In the genomic region with DNA sequence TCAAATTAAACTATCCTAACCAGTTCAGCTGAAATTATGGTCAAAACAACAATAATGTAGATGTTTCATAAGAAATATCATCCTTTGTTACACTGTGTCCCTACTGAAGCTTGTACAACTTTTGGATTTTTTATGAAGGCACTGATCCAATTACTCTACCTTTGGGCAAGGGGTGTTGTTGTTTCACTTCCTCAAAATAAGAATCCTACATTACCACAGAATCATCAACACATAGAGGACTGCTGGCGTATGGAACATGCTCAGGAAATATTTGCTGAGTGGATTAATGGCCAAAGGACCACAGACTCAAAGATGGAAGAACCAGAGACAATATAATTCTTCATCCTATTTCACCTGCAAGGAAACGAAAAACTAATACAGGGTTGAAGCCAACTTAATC, we compare ENCODE assay signal across 23 cellular contexts.
DNase-seq lines count a peak whose midpoint lies in the region; ATAC-seq and TF ChIP-seq lines count a peak whose summit lies in the region.
"Had no signal": no experiment of that assay in that cellular context is flagged by ENCODE, and none has a peak within 500 bp of the region (broad histone marks: within the 10 kb centered on the region; RNA-seq: fewer than 3 reads in every experiment).

No MANE protein-coding gene starts in this region.

- H3K27ac Mint-ChIP-seq in chondrocyte (ENCODE audit: unreplicated experiment), result no peak overlapping the region
- H3K27ac Mint-ChIP-seq: CD8-positive, alpha-beta T cell; T-cell; T-helper 2 cell treated with Interferon-gamma antibody and Interleukin-4, amounts not matched to agents 5 μg/mL and 100 μg/mL, for 36 hours had no signal

- H3K4me3 Mint-ChIP-seq in chondrocyte (ENCODE audit: unreplicated experiment), result no peak overlapping the region
- H3K4me3 Mint-ChIP-seq: CD8-positive, alpha-beta T cell; T-cell; T-helper 2 cell treated with Interferon-gamma antibody and Interleukin-4, amounts not matched to agents 5 μg/mL and 100 μg/mL, for 36 hours had no signal

- TF ChIP-seq CTCF in chondrocyte (IDR thresholded peaks at IDR 0.05) (no peak), dorsolateral prefrontal cortex (IDR thresholded peaks at IDR 0.05 in 54 of 56, conservative IDR thresholded peaks at IDR 0.05 in 2 of 56; ENCODE audit: low read depth in 1 of 56, partially characterized antibody in 56 of 56) (no peak)

- ATAC-seq in HG03342 (IDR thresholded peaks at IDR 0.05; ENCODE audit: unreplicated experiment) (no peak), GM21447 (IDR thresholded peaks at IDR 0.05; ENCODE audit: unreplicated experiment) (no peak)
- ATAC-seq: CD8-positive, alpha-beta T cell; SK-N-SH treated with all-trans-retinoic acid at 6 μM for 48 hours; T-cell had no signal

- H3K4me2 ChIP-seq in Karpas-422 (ENCODE audit: low read depth, low read length, poor library complexity, severe bottlenecking), result no peak overlapping the region

- no peaks in the 10 kb centered on the region for H3K4me1 Mint-ChIP-seq in chondrocyte (ENCODE audit: low read depth)
- H3K4me1 Mint-ChIP-seq: T-cell had no signal

- no peaks in the 10 kb centered on the region for H3K9me3 ChIP-seq in Karpas-422 (ENCODE audit: low read length)
- H3K9me3 ChIP-seq: HAP-1, MG63 had no signal

- H2AFZ ChIP-seq in Karpas-422 (ENCODE audit: low read length), result no peak overlapping the region

- H3K9ac ChIP-seq in Karpas-422 (ENCODE audit: low read length), result no peak overlapping the region

- H3K4me1 ChIP-seq in Karpas-422 (ENCODE audit: low read length), result no peaks in the 10 kb centered on the region
- H3K4me1 ChIP-seq: HAP-1 had no signal

- H4K20me1 ChIP-seq in Karpas-422 (ENCODE audit: insufficient read depth, low read depth, low read length), result no peaks in the 10 kb centered on the region

- intact Hi-C loops in dorsolateral prefrontal cortex (cut with DNase I), result no loop called here

- DNase-seq in NOMO-1 treated with DMSO at 0.1 percent for 48 hours (lab: John Stamatoyannopoulos, UW; ENCODE audit: unreplicated experiment) (peak; percentile 1), NOMO-1 treated with dmso at 0.1 percent for 144 hours (lab: John Stamatoyannopoulos, UW; ENCODE audit: unreplicated experiment) (no peak), Karpas-422 (peak; percentile 46), RPMI8226 (peak; percentile 76), chondrocyte (ENCODE audit: low spot score) (no peak), dorsolateral prefrontal cortex (no peak)
- DNase-seq: 8988T; AML-193; C1 segment of cervical spinal cord; CD8-positive, alpha-beta T cell; DND-41; MG63; NCI-H1694; NCI-H2081; NCI-H2171; NCI-H526 treated with DMSO at 0.1 percent for 48 hours; SIG-M5; T-cell had no signal

- no peak overlapping the region for H3K4me3 ChIP-seq in Karpas-422 (ENCODE audit: low read length)
- H3K4me3 ChIP-seq in dorsolateral prefrontal cortex, result no peak overlapping the region
- H3K4me3 ChIP-seq: HAP-1, MG63 had no signal

- H3K9me3 Mint-ChIP-seq in chondrocyte (ENCODE audit: low read depth), result peaks cover 8% of the 10 kb centered on the region

- H3K27me3 ChIP-seq in Karpas-422 (ENCODE audit: low read length) (no peaks in the 10 kb centered on the region), dorsolateral prefrontal cortex (no peaks in the 10 kb centered on the region)
- H3K27me3 ChIP-seq: MG63 had no signal

- H3K79me2 ChIP-seq in Karpas-422 (ENCODE audit: low read length), result no peaks in the 10 kb centered on the region

- peaks cover 3% of the 10 kb centered on the region for H3K27me3 Mint-ChIP-seq in chondrocyte (ENCODE audit: low read depth)
- H3K27me3 Mint-ChIP-seq: T-cell had no signal

- 0 out of 2 replicates have a peak, but pooled peaks cover 2% of the 10 kb centered on the region for H3K9me2 ChIP-seq in Karpas-422 (replicated peaks; ENCODE audit: insufficient read depth, low read length)

- H3K36me3 ChIP-seq in Karpas-422 (ENCODE audit: insufficient read depth, low read length), result no peaks in the 10 kb centered on the region
- H3K36me3 ChIP-seq: HAP-1, MG63 had no signal

- peaks cover 2% of the 10 kb centered on the region for H3K36me3 Mint-ChIP-seq in chondrocyte (ENCODE audit: low read depth)
- H3K36me3 Mint-ChIP-seq: CD8-positive, alpha-beta T cell; T-cell had no signal

- H3K27ac ChIP-seq in Karpas-422 (ENCODE audit: low read length) (no peak overlapping the region), dorsolateral prefrontal cortex (peak overlapping the region in 15 of 59 donors; percentile 5 to 58 (median 32))

Comparison
In these comparisons a context has a peak if more than half of its experiments do, and no peak if none do; other contexts are left out.
1. DNase-seq: peak in NOMO-1 treated with DMSO at 0.1 percent for 48 hours (single experiment), Karpas-422 (single experiment) and RPMI8226 (single experiment); none in NOMO-1 treated with dmso at 0.1 percent for 144 hours (single experiment), chondrocyte (single experiment) and dorsolateral prefrontal cortex (0 of 10).